In genomic region chr1:42682739-42683529, GRCh38 we compare ENCODE assay signal across 1 cellular context.
TF ChIP-seq lines count a peak whose summit lies in the region.

No MANE protein-coding gene starts in this region.

TF ChIP-seq in A549, 52 proteins besides CTCF, POLR2A, EP300 and RAD21 (continued from another document):
- TF ChIP-seq, protein P1, sequence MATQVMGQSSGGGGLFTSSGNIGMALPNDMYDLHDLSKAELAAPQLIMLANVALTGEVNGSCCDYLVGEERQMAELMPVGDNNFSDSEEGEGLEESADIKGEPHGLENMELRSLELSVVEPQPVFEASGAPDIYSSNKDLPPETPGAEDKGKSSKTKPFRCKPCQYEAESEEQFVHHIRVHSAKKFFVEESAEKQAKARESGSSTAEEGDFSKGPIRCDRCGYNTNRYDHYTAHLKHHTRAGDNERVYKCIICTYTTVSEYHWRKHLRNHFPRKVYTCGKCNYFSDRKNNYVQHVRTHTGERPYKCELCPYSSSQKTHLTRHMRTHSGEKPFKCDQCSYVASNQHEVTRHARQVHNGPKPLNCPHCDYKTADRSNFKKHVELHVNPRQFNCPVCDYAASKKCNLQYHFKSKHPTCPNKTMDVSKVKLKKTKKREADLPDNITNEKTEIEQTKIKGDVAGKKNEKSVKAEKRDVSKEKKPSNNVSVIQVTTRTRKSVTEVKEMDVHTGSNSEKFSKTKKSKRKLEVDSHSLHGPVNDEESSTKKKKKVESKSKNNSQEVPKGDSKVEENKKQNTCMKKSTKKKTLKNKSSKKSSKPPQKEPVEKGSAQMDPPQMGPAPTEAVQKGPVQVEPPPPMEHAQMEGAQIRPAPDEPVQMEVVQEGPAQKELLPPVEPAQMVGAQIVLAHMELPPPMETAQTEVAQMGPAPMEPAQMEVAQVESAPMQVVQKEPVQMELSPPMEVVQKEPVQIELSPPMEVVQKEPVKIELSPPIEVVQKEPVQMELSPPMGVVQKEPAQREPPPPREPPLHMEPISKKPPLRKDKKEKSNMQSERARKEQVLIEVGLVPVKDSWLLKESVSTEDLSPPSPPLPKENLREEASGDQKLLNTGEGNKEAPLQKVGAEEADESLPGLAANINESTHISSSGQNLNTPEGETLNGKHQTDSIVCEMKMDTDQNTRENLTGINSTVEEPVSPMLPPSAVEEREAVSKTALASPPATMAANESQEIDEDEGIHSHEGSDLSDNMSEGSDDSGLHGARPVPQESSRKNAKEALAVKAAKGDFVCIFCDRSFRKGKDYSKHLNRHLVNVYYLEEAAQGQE (IDR thresholded peaks at IDR 0.05), result no peak
- TF ChIP-seq, protein P2, sequence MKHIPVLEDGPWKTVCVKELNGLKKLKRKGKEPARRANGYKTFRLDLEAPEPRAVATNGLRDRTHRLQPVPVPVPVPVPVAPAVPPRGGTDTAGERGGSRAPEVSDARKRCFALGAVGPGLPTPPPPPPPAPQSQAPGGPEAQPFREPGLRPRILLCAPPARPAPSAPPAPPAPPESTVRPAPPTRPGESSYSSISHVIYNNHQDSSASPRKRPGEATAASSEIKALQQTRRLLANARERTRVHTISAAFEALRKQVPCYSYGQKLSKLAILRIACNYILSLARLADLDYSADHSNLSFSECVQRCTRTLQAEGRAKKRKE (CRISPR knock-in tag; IDR thresholded peaks at IDR 0.05; ENCODE audit: low read depth), result no peak
- TF ChIP-seq ESRRA (IDR thresholded peaks at IDR 0.05; ENCODE audit: borderline replicate concordance, low read length), result no peak
- TF ChIP-seq NPAS2 (CRISPR knock-in tag; IDR thresholded peaks at IDR 0.05; ENCODE audit: borderline replicate concordance), result peak; percentile 30; the same call in 1 of the 2 replicates
- no peak for TF ChIP-seq CHD2 (IDR thresholded peaks at IDR 0.05; ENCODE audit: low read length, partially characterized antibody)
- no peak for TF ChIP-seq KDM5A (IDR thresholded peaks at IDR 0.05)
- TF ChIP-seq NFE2L2 (conservative IDR thresholded peaks at IDR 0.05; ENCODE audit: low read length), result no peak
- TF ChIP-seq MYC (IDR thresholded peaks at IDR 0.05; ENCODE audit: borderline replicate concordance, low read length), result peak; percentile 94; the same call in 1 of the 2 replicates
- no peak for TF ChIP-seq JUN (IDR thresholded peaks at IDR 0.05)
- TF ChIP-seq RARB (CRISPR knock-in tag; IDR thresholded peaks at IDR 0.05), result no peak
- TF ChIP-seq CHD4 (IDR thresholded peaks at IDR 0.05; ENCODE audit: borderline replicate concordance), result no peak
- no peak for TF ChIP-seq PBX3 (IDR thresholded peaks at IDR 0.05)
- no peak for TF ChIP-seq FOSB (CRISPR knock-in tag; IDR thresholded peaks at IDR 0.05)
- no peak; the same call in 1 of the 2 replicates for TF ChIP-seq TP53 (CRISPR knock-in tag; IDR thresholded peaks at IDR 0.05)
- TF ChIP-seq MAFK (IDR thresholded peaks at IDR 0.05; ENCODE audit: partially characterized antibody), result no peak
- no peak for TF ChIP-seq TFCP2L1 (CRISPR knock-in tag; IDR thresholded peaks at IDR 0.05)
- TF ChIP-seq EHF (CRISPR knock-in tag; IDR thresholded peaks at IDR 0.05), result no peak
- no peak for TF ChIP-seq RCOR1 (IDR thresholded peaks at IDR 0.05; ENCODE audit: low read depth, low read length)
- peak; percentile 29; the same call in 1 of the 2 replicates for TF ChIP-seq PHF8 (IDR thresholded peaks at IDR 0.05; ENCODE audit: borderline replicate concordance, low read depth)
